Comparison of ENCODE assay signal across 8 cellular contexts in the genomic region with DNA sequence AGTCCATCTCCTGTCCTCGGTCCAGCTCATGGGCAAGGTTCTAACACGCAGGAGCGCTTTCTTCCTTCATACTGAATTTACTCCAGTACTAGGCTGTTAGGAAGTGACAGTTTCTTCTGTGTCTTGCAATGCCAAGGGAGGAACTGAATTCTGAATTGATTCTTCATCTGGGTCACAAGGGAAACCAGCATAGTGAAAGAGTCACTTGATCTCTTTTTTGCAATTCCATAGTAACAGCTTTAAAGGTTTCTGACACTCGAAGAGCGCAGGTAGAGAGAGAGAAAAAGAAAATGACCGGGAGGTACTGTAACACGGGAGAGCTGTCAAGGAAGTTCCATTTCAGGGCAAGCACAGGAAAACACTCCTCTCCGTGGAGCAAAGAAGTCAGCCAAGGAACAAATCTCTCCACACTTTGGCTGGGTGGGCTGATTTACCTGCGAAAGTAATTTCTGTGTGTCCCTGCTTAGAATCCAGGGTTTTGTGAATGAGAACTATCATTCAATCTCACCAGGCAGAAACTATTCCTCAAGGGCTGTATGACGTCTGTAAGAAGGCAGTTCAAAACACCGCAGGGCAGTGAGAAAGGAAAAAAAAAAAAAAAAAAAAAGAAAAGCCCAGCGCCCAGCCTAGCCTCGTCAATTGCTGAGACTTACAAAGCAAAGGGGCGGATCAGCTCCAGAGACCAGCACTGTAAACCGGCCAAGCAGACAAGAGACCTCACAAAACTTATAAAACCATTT.
DNase-seq lines count a peak whose midpoint lies in the region; ATAC-seq and TF ChIP-seq lines count a peak whose summit lies in the region.

No MANE protein-coding gene starts in this region.

- H3K27me3 ChIP-seq in ascending aorta: no peaks in the 10 kb centered on the region

- no peaks in the 10 kb centered on the region for H3K4me1 ChIP-seq in ascending aorta

- DNase-seq in activated T-cell treated with anti-CD3 and anti-CD28 coated beads, Interleukin-2, amount 50 U/mL, for 4 hours: no peak
- DNase-seq in activated T-cell treated with anti-CD3 and anti-CD28 coated beads, Interleukin-2, amount 50 U/mL, for 48 hours: no peak
- DNase-seq in ascending aorta (ENCODE audit: low spot score in 2 of 2): no peak
- peak; percentile 4 for DNase-seq in putamen (ENCODE audit: low spot score)
- DNase-seq in GM13976 (ENCODE audit: low spot score): no peak
- no peak for DNase-seq in NCI-H2081 (lab: John Stamatoyannopoulos, UW)
- DNase-seq in cerebellar nuclear complex (lab: John Stamatoyannopoulos, UW): no peak

- H3K36me3 ChIP-seq in ascending aorta: no peaks in the 10 kb centered on the region

- no peaks in the 10 kb centered on the region for H3K36me3 Mint-ChIP-seq in activated T-cell treated with anti-CD3 and anti-CD28 coated beads, Interleukin-2, amount 50 U/mL, for 4 hours (ENCODE audit: insufficient read depth)

- peak in 1 of 2 donors; percentile 25 for ATAC-seq in activated T-cell treated with anti-CD3 and anti-CD28 coated beads, Interleukin-2, amount 50 U/mL, for 4 hours

- H3K9me3 Mint-ChIP-seq in activated T-cell treated with anti-CD3 and anti-CD28 coated beads, Interleukin-2, amount 50 U/mL, for 4 hours: no peaks in the 10 kb centered on the region

- H3K9me3 ChIP-seq in ascending aorta: no peaks in the 10 kb centered on the region

- H3K27ac ChIP-seq in ascending aorta: peak overlapping the region; percentile 9 to 66

- peaks cover 11% of the 10 kb centered on the region for H3K4me1 Mint-ChIP-seq in activated T-cell treated with anti-CD3 and anti-CD28 coated beads, Interleukin-2, amount 50 U/mL, for 4 hours (ENCODE audit: low read depth)

- intact Hi-C loops in ascending aorta (cut with DNase I): no loop called here

- TF ChIP-seq CTCF in ascending aorta (IDR thresholded peaks at IDR 0.05) (no peak), GM13976 (IDR thresholded peaks at IDR 0.05; ENCODE audit: borderline replicate concordance, control extremely low read depth, extremely low read depth, insufficient read depth, missing control alignments) (no peak)

- H3K27me3 Mint-ChIP-seq in activated T-cell treated with anti-CD3 and anti-CD28 coated beads, Interleukin-2, amount 50 U/mL, for 4 hours (ENCODE audit: low read depth): peaks cover 23% of the 10 kb centered on the region

- in situ Hi-C loops in GM13976 (cut with MboI; ENCODE audit: low sequenced_read_pairs, unreplicated experiment): no loop called here

- peak overlapping the region; percentile 52 to 58 for H3K4me3 ChIP-seq in ascending aorta
- H3K4me3 ChIP-seq in iPS-11a (ENCODE audit: low read depth, low read length): peak overlapping the region; percentile 35

- H3K4me3 Mint-ChIP-seq in activated T-cell treated with anti-CD3 and anti-CD28 coated beads, Interleukin-2, amount 50 U/mL, for 4 hours: peak overlapping the region; percentile 38
